14 cellular contexts compared by ENCODE assay signal in genomic region chr5:147530801-147531389, GRCh38. TPM values are rescaled to one million over a fixed set of nuclear protein-coding genes. Genes with fewer than 3 reads are reported as not detected.
A peak's percentile ranks its signal among the peaks of the same experiment; 100 is the strongest.
DNase-seq lines count a peak whose midpoint lies in the region; ATAC-seq and TF ChIP-seq lines count a peak whose summit lies in the region.
"Had no signal": no experiment of that assay in that cellular context is flagged by ENCODE, and none has a peak within 500 bp of the region (broad histone marks: within the 10 kb centered on the region; RNA-seq: fewer than 3 reads in every experiment).

No MANE protein-coding gene starts in this region.

- POLR2A ChIA-PET in RWPE1 (lab: Yijun Ruan, JAX; ENCODE audit: low non-redundant PET): no interaction called here

- H3K4me1 ChIP-seq in trophoblast cell (ENCODE audit: control insufficient read depth in 1 of 2, insufficient read depth in 2 of 2, low read length in 2 of 2): no peaks in the 10 kb centered on the region
- no peaks in the 10 kb centered on the region for H3K4me1 ChIP-seq in HAP-1
- H3K4me1 ChIP-seq: prostate gland had no signal

- no CpG with 5 or more reads among the region's 4 CpGs for WGBS in trophoblast cell (ENCODE audit: extremely low coverage, insufficient coverage, insufficient read length)

- intact Hi-C loops in Right ventricle myocardium superior (cut with DNase I): no loop called here

- no peak overlapping the region for H2BK5ac ChIP-seq in trophoblast cell (ENCODE audit: low read depth, low read length, poor library complexity)

- H3K9me3 ChIP-seq in trophoblast cell (ENCODE audit: insufficient read depth, low read depth, low read length) (no peaks in the 10 kb centered on the region), HAP-1 (no peaks in the 10 kb centered on the region)
- H3K9me3 ChIP-seq: Caco-2, prostate gland had no signal

- no peak overlapping the region for H4K8ac ChIP-seq in trophoblast cell (ENCODE audit: low read depth, low read length)

- CTCF ChIA-PET in RWPE1 (lab: Yijun Ruan, JAX): interaction anchor here (0.6 to 0.8 kb wide), 2 partner anchors 9 to 47 kb away, joined by 3 read pairs; no protein-coding TSS in a partner anchor

- H2BK120ac ChIP-seq in trophoblast cell (ENCODE audit: insufficient read depth, low read length, poor library complexity): no peak overlapping the region

- H3K79me1 ChIP-seq in trophoblast cell (ENCODE audit: low read length): no peaks in the 10 kb centered on the region

- H4K91ac ChIP-seq in trophoblast cell (ENCODE audit: low read depth, low read length): no peak overlapping the region

- H3K36me3 ChIP-seq in trophoblast cell (ENCODE audit: control insufficient read depth in 1 of 2, insufficient read depth in 2 of 2, low read length in 2 of 2) (no peaks in the 10 kb centered on the region), HAP-1 (replicated peaks) (no peaks in the 10 kb centered on the region)
- H3K36me3 ChIP-seq: prostate gland had no signal

- no peak overlapping the region for H2AFZ ChIP-seq in trophoblast cell (ENCODE audit: insufficient read depth, low read length, poor library complexity)

- no peak overlapping the region for H3K4ac ChIP-seq in trophoblast cell (ENCODE audit: low read depth, low read length)

- H3K18ac ChIP-seq in trophoblast cell (ENCODE audit: low read length): no peak overlapping the region

- H4K12ac ChIP-seq in trophoblast cell (ENCODE audit: low read depth, low read length): no peak overlapping the region

- H3K23ac ChIP-seq in trophoblast cell (ENCODE audit: low read length): no peak overlapping the region

- H3K79me2 ChIP-seq in trophoblast cell (ENCODE audit: control insufficient read depth, insufficient read depth, low read length, poor library complexity): no peaks in the 10 kb centered on the region

- no peak overlapping the region for H3K4me3 ChIP-seq in trophoblast cell (ENCODE audit: low read depth, low read length)
- no peak overlapping the region for H3K4me3 ChIP-seq in HAP-1
- H3K4me3 ChIP-seq: prostate gland had no signal

- H3K14ac ChIP-seq in trophoblast cell (ENCODE audit: low read length): no peak overlapping the region

- no peak for TF ChIP-seq CTCF in RWPE1 (conservative IDR thresholded peaks at IDR 0.05; ENCODE audit: low read depth)

- no peak overlapping the region for H3K27ac ChIP-seq in RWPE1
- H3K27ac ChIP-seq in epithelial cell of prostate: no peak overlapping the region
- no peak overlapping the region for H3K27ac ChIP-seq in trophoblast cell (ENCODE audit: low read depth, low read length)

- in situ Hi-C loops in HAP-1 (cut with MboI; ENCODE audit: low sequenced_read_pairs): no loop called here

- H2AK5ac ChIP-seq in trophoblast cell (ENCODE audit: low read length): no peak overlapping the region

- H3K27me3 ChIP-seq in trophoblast cell (ENCODE audit: insufficient read depth, low read length) (no peaks in the 10 kb centered on the region), HAP-1 (ENCODE audit: low read depth) (peaks cover 21% of the 10 kb centered on the region; the same call in 1 of the 2 replicates)

- DNase-seq in Daoy (ENCODE audit: low read depth) (peak; percentile 89), RWPE1 (ENCODE audit: low spot score) (peak; percentile 91), epithelial cell of prostate (ENCODE audit: low read depth, low spot score) (peak; percentile 74), trophoblast cell (peak; percentile 22 to 58), OCI-M2 (lab: John Stamatoyannopoulos, UW; ENCODE audit: unreplicated experiment) (no peak), Right ventricle myocardium superior (no peak), HAP-1 (ENCODE audit: low spot score in 2 of 2) (no peak), NCI-H2227 treated with DMSO at 0.1 percent for 48 hours (lab: John Stamatoyannopoulos, UW) (no peak)
- DNase-seq: aorta, Caco-2, glutamatergic neuron, mesendoderm, NCI-H1694 had no signal

- ATAC-seq in Right ventricle myocardium superior (ENCODE audit: poor library complexity): no peak

- H3K4me2 ChIP-seq in trophoblast cell (ENCODE audit: low read length): no peak overlapping the region

- H3K9ac ChIP-seq in trophoblast cell (ENCODE audit: low read length): no peak overlapping the region

- no peak overlapping the region for H2BK12ac ChIP-seq in trophoblast cell (ENCODE audit: low read length)

RNA-seq across cellular contexts. Expression of gene DPYSL3, which starts 21.0 kb away (rescaled TPM):
- total RNA-seq in Daoy (2014; rRNA removed; shearing (Covaris generic)): 133 and 141 TPM in 2 replicates
- 126 and 133 TPM in 2 replicates for polyA plus RNA-seq in trophoblast cell (2013)
- total RNA-seq in Right ventricle myocardium superior: 20.5 TPM

Comparison
In these comparisons a context has a peak if more than half of its experiments do, and no peak if none do; other contexts are left out.
1. DNase-seq: peak in Daoy (single experiment), RWPE1 (single experiment), epithelial cell of prostate (single experiment) and trophoblast cell (2 of 2); none in OCI-M2 (single experiment), Right ventricle myocardium superior (single experiment), HAP-1 (0 of 2) and NCI-H2227 treated with DMSO at 0.1 percent for 48 hours (single experiment).